In the genomic region with DNA sequence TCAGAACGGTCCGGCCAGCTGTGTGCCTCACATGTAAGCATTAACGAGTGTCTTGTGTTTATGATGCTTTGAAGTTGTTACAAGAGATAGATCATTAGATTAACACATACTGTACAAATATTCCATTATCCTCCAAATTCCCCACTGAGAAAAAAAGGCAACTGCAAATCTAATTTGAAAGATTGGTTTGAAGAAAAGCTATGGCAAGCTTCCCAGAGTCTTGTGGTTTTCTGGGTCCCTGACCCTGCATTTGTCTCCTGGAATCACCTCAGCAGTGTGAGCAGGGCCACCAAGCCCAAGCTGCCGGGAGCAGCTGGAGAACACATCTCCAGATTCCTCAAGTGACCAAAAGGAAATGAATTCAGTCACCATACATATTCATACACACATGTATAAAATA, we compare ENCODE assay signal across 21 cellular contexts. TPM values are rescaled to one million over a fixed set of nuclear protein-coding genes. Genes with fewer than 3 reads are reported as not detected.
"Had no signal": no experiment of that assay in that cellular context is flagged by ENCODE, and none has a peak within 500 bp of the region (broad histone marks: within the 10 kb centered on the region; RNA-seq: fewer than 3 reads in every experiment).

No MANE protein-coding gene starts in this region.

- H3K36me3 ChIP-seq: esophagus squamous epithelium, upper lobe of left lung, WERI-Rb-1 had no signal

- H3K4me1 ChIP-seq: esophagus squamous epithelium, parathyroid adenoma, testis, upper lobe of left lung had no signal

- H3K27me3 ChIP-seq: esophagus squamous epithelium, testis, upper lobe of left lung had no signal

- H3K4me3 ChIP-seq: esophagus squamous epithelium, testis, upper lobe of left lung had no signal

- H3K27ac ChIP-seq: esophagus squamous epithelium, parathyroid adenoma, testis, upper lobe of left lung, WERI-Rb-1 had no signal

- ATAC-seq: naive thymus-derived CD4-positive, alpha-beta T cell; sciatic nerve; stimulated activated memory B cell treated with anti-CD40 and anti-IgM and Interleukin-4, amounts not matched to agents 10 μg/mL and 1 μg/mL and 100 μg/mL, for 72 hours had no signal

- H2AFZ ChIP-seq: parathyroid adenoma had no signal

- H3K9me3 ChIP-seq: esophagus squamous epithelium, testis had no signal

- DNase-seq: activated CD4-positive, alpha-beta T cell treated with anti-CD3 and anti-CD28 coated beads for 1 hour; activated CD8-positive, alpha-beta memory T cell treated with anti-CD3 and anti-CD28 coated beads for 24 hours; activated CD8-positive, alpha-beta memory T cell treated with anti-CD3 and anti-CD28 coated beads, Interleukin-2, amount 50 U/mL, for 48 hours; activated effector memory CD4-positive, alpha-beta T cell treated with Interleukin-2 at 50 U/mL for 16 hours; activated naive CD4-positive, alpha-beta T cell treated with anti-CD3 and anti-CD28 coated beads, Interleukin-2, amount 50 U/mL, for 16 hours; activated T-cell treated with anti-CD3 and anti-CD28 coated beads, Interleukin-2, amount 50 U/mL, for 48 hours; aorta; dermis blood vessel endothelial cell; effector memory CD4-positive, alpha-beta T cell; esophagus squamous epithelium; naive thymus-derived CD4-positive, alpha-beta T cell; stimulated activated CD4-positive, alpha-beta T cell treated with anti-CD3 and anti-CD28 coated beads, Interleukin-4, amount 100 ng/mL, for 4 hours; testis; upper lobe of left lung; WERI-Rb-1 had no signal

- H3K9ac ChIP-seq: parathyroid adenoma had no signal

- H3K79me2 ChIP-seq: parathyroid adenoma had no signal

RNA-seq across cellular contexts. Expression of a gene that starts 36.9 kb away (rescaled TPM):
- total RNA-seq: dermis blood vessel endothelial cell; mononuclear cell; naive thymus-derived CD4-positive, alpha-beta T cell; T-helper 2 cell treated with Interferon-gamma antibody and Interleukin-4, amounts not matched to agents 100 ng/mL and 5 ng/mL, for 36 hours had no signal
- polyA plus RNA-seq: aorta; liver; naive thymus-derived CD4-positive, alpha-beta T cell had no signal
